39 cellular contexts compared by ENCODE assay signal in genomic region chr19:32219392-32219791, GRCh38.
"Had no signal": no experiment of that assay in that cellular context is flagged by ENCODE, and none has a peak within 500 bp of the region (broad histone marks: within the 10 kb centered on the region; RNA-seq: fewer than 3 reads in every experiment).

No MANE protein-coding gene starts in this region.

- H3K36me3 ChIP-seq: adrenal gland, brain microvascular endothelial cell, breast epithelium had no signal

- H3K27ac ChIP-seq: adrenal gland, body of pancreas, brain microvascular endothelial cell, breast epithelium, VCaP had no signal

- H3K27me3 ChIP-seq: body of pancreas had no signal

- FAIRE-seq: astrocyte, TTC549 had no signal

- H3K4me1 ChIP-seq: adrenal gland, breast epithelium had no signal

- H3K27ac Mint-ChIP-seq: activated B cell treated with CpG ODN at 0.5 μM for 24 hours; activated CD4-positive, alpha-beta memory T cell treated with anti-CD3 and anti-CD28 coated beads for 36 hours; activated CD4-positive, alpha-beta T cell treated with anti-CD3 and anti-CD28 coated beads for 36 hours; activated CD8-positive, alpha-beta T cell treated with anti-CD3 and anti-CD28 coated beads for 36 hours; activated naive CD4-positive, alpha-beta T cell treated with anti-CD3 and anti-CD28 coated beads for 36 hours; activated naive CD4-positive, alpha-beta T cell treated with anti-CD3 and anti-CD28 coated beads, Interleukin-2, amount 50 U/mL, for 72 hours; activated naive CD8-positive, alpha-beta T cell treated with anti-CD3 and anti-CD28 coated beads for 36 hours; activated T-cell treated with anti-CD3 and anti-CD28 coated beads, Interleukin-2, amount 50 U/mL, for 72 hours; activated T-helper 1 cell treated with anti-CD3 and anti-CD28 coated beads, Interleukin-12 subunit alpha, Interleukin-12 subunit beta, Interleukin-2, Interleukin-4 antibody, amounts not matched to agents 30 ng/mL and 10 ng/mL and 1 ng/mL, durations not matched to agents 14 hours and 24 hours and 36 hours; activated T-helper 17 cell treated with anti-CD3 and anti-CD28 coated beads, Interleukin-2, amount 50 U/mL, for 72 hours; T-helper 1 cell treated with Interleukin-12 subunit alpha and Interleukin-12 subunit beta and Interleukin-4 antibody, amounts not matched to agents 30 μg/mL and 1 μg/mL, for 36 hours; T-helper 2 cell treated with Interferon-gamma antibody and Interleukin-4, amounts not matched to agents 5 μg/mL and 100 μg/mL, for 36 hours had no signal

- H3K4me3 ChIP-seq: adrenal gland, body of pancreas, breast epithelium had no signal

- H3K9me3 ChIP-seq: adrenal gland, body of pancreas, breast epithelium had no signal

- H3K36me3 Mint-ChIP-seq: activated CD4-positive, alpha-beta memory T cell treated with anti-CD3 and anti-CD28 coated beads for 36 hours; activated naive CD4-positive, alpha-beta T cell treated with anti-CD3 and anti-CD28 coated beads, Interleukin-2, amount 50 U/mL, for 72 hours; activated naive CD8-positive, alpha-beta T cell treated with anti-CD3 and anti-CD28 coated beads for 36 hours had no signal

- H3K4me3 Mint-ChIP-seq: activated B cell treated with CpG ODN at 0.5 μM for 24 hours; activated CD4-positive, alpha-beta memory T cell treated with anti-CD3 and anti-CD28 coated beads for 36 hours; activated CD4-positive, alpha-beta T cell treated with anti-CD3 and anti-CD28 coated beads for 36 hours; activated CD8-positive, alpha-beta T cell treated with anti-CD3 and anti-CD28 coated beads for 36 hours; activated naive CD4-positive, alpha-beta T cell treated with anti-CD3 and anti-CD28 coated beads for 36 hours; activated naive CD8-positive, alpha-beta T cell treated with anti-CD3 and anti-CD28 coated beads for 36 hours; activated T-cell treated with anti-CD3 and anti-CD28 coated beads, Interleukin-2, amount 50 U/mL, for 4 hours; activated T-cell treated with anti-CD3 and anti-CD28 coated beads, Interleukin-2, amount 50 U/mL, for 72 hours; activated T-helper 1 cell treated with anti-CD3 and anti-CD28 coated beads, Interleukin-12 subunit alpha, Interleukin-12 subunit beta, Interleukin-2, Interleukin-4 antibody, amounts not matched to agents 30 ng/mL and 10 ng/mL and 1 ng/mL, durations not matched to agents 14 hours and 24 hours and 36 hours; activated T-helper 17 cell treated with anti-CD3 and anti-CD28 coated beads, Interleukin-2, amount 50 U/mL, for 72 hours; central memory CD8-positive, alpha-beta T cell; T-helper 1 cell treated with Interleukin-12 subunit alpha and Interleukin-12 subunit beta and Interleukin-4 antibody, amounts not matched to agents 30 μg/mL and 1 μg/mL, for 36 hours; T-helper 2 cell treated with Interferon-gamma antibody and Interleukin-4, amounts not matched to agents 5 μg/mL and 100 μg/mL, for 36 hours had no signal

- H3K4me1 Mint-ChIP-seq: activated T-helper 17 cell treated with anti-CD3 and anti-CD28 coated beads, Interleukin-2, amount 50 U/mL, for 72 hours had no signal

- DNase-seq: activated B cell treated with CpG ODN at 0.5 μM for 24 hours; activated CD4-positive, alpha-beta memory T cell treated with anti-CD3 and anti-CD28 coated beads for 36 hours; activated CD4-positive, alpha-beta T cell treated with anti-CD3 and anti-CD28 coated beads for 36 hours; activated CD4-positive, alpha-beta T cell treated with anti-CD3 and anti-CD28 coated beads for 48 hours; activated CD4-positive, alpha-beta T cell treated with anti-CD3 and anti-CD28 coated beads, Interleukin-2, amount 50 U/mL, for 1 hour; activated CD4-positive, alpha-beta T cell treated with anti-CD3 and anti-CD28 coated beads, Interleukin-2, amount 50 U/mL, for 4 hours; activated CD4-positive, CD25-positive, alpha-beta regulatory T cell treated with anti-CD3 and anti-CD28 coated beads, Interleukin-2, amount 50 U/mL, for 72 hours; activated CD8-positive, alpha-beta memory T cell treated with anti-CD3 and anti-CD28 coated beads, Interleukin-2, amount 50 U/mL, for 4 hours; activated CD8-positive, alpha-beta T cell treated with anti-CD3 and anti-CD28 coated beads for 36 hours; activated gamma-delta T cell treated with Interleukin-2 at 50 U/mL for 16 hours; activated naive CD4-positive, alpha-beta T cell; activated naive CD4-positive, alpha-beta T cell treated with anti-CD3 and anti-CD28 coated beads for 36 hours; activated naive CD4-positive, alpha-beta T cell treated with anti-CD3 and anti-CD28 coated beads, Interleukin-2, amount 50 U/mL, for 16 hours; activated naive CD8-positive, alpha-beta T cell treated with anti-CD3 and anti-CD28 coated beads for 36 hours; activated T-cell treated with anti-CD3 and anti-CD28 coated beads for 4 hours; activated T-cell treated with anti-CD3 and anti-CD28 coated beads, Interleukin-2, amount 50 U/mL, for 1 hour; activated T-cell treated with anti-CD3 and anti-CD28 coated beads, Interleukin-2, amount 50 U/mL, for 4 hours; activated T-cell treated with anti-CD3 and anti-CD28 coated beads, Interleukin-2, amount 50 U/mL, for 72 hours; adrenal gland; amniotic stem cell; aorta; body of pancreas; brain microvascular endothelial cell; caudate nucleus; cerebellar nuclear complex; SW 1271; T-helper 1 cell; T-helper 2 cell; T-helper 9 cell had no signal

- H3K9me3 Mint-ChIP-seq: activated B cell treated with CpG ODN at 0.5 μM for 24 hours; activated CD4-positive, alpha-beta memory T cell treated with anti-CD3 and anti-CD28 coated beads for 36 hours; activated CD8-positive, alpha-beta T cell treated with anti-CD3 and anti-CD28 coated beads for 36 hours; activated naive CD4-positive, alpha-beta T cell treated with anti-CD3 and anti-CD28 coated beads for 36 hours; activated naive CD4-positive, alpha-beta T cell treated with anti-CD3 and anti-CD28 coated beads, Interleukin-2, amount 50 U/mL, for 72 hours; activated naive CD8-positive, alpha-beta T cell treated with anti-CD3 and anti-CD28 coated beads for 36 hours; activated T-cell treated with anti-CD3 and anti-CD28 coated beads, Interleukin-2, amount 50 U/mL, for 4 hours; activated T-cell treated with anti-CD3 and anti-CD28 coated beads, Interleukin-2, amount 50 U/mL, for 72 hours; activated T-helper 1 cell treated with anti-CD3 and anti-CD28 coated beads, Interleukin-12 subunit alpha, Interleukin-12 subunit beta, Interleukin-2, Interleukin-4 antibody, amounts not matched to agents 30 ng/mL and 10 ng/mL and 1 ng/mL, durations not matched to agents 14 hours and 24 hours and 36 hours; activated T-helper 17 cell treated with anti-CD3 and anti-CD28 coated beads, Interleukin-2, amount 50 U/mL, for 72 hours; central memory CD8-positive, alpha-beta T cell; T-helper 1 cell treated with Interleukin-12 subunit alpha and Interleukin-12 subunit beta and Interleukin-4 antibody, amounts not matched to agents 30 μg/mL and 1 μg/mL, for 36 hours; T-helper 2 cell treated with Interferon-gamma antibody and Interleukin-4, amounts not matched to agents 5 μg/mL and 100 μg/mL, for 36 hours had no signal
